8 cellular contexts compared by ENCODE assay signal in the genomic region with DNA sequence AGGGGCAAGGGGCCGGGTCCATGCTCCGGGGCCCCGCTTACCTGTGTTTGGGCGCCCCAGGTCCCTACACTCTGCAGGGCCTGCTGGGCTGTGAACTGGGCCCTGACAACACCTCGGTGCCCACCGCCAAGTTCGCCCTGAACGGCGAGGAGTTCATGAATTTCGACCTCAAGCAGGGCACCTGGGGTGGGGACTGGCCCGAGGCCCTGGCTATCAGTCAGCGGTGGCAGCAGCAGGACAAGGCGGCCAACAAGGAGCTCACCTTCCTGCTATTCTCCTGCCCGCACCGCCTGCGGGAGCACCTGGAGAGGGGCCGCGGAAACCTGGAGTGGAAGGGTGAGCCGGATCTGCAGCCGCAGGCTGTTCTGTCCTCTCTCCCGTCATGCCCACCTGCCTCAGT. TPM values are rescaled to one million over a fixed set of nuclear protein-coding genes. Genes with fewer than 3 reads are reported as not detected.
A peak's percentile ranks its signal among the peaks of the same experiment; 100 is the strongest.
DNase-seq lines count a peak whose midpoint lies in the region; ATAC-seq and TF ChIP-seq lines count a peak whose summit lies in the region.
"Had no signal": no experiment of that assay in that cellular context is flagged by ENCODE, and none has a peak within 500 bp of the region (broad histone marks: within the 10 kb centered on the region; RNA-seq: fewer than 3 reads in every experiment).

No MANE protein-coding gene starts in this region.

- peak overlapping the region in 7 of 59 donors; percentile 8 to 85 (median 78) for H3K27ac ChIP-seq in dorsolateral prefrontal cortex
- H3K27ac ChIP-seq in skeletal muscle tissue (ENCODE audit: low read depth, low read length) = no peak overlapping the region
- H3K27ac ChIP-seq: SJSA1 had no signal

- H3K27me3 ChIP-seq in dorsolateral prefrontal cortex (peaks cover 0 to 21% (median 6%) of the 10 kb centered on the region in 45 donors), skeletal muscle tissue (ENCODE audit: control insufficient read depth in 3 of 3, insufficient read depth in 3 of 3, low read length in 3 of 3) (no peaks in the 10 kb centered on the region)
- H3K27me3 ChIP-seq: SJSA1 had no signal

- H3K9ac ChIP-seq in skeletal muscle tissue (ENCODE audit: low read depth in 1 of 3, low read length in 3 of 3) = peak overlapping the region; percentile 48 to 89 (median 54)

- intact Hi-C loops in dorsolateral prefrontal cortex (cut with DNase I) = no loop called here

- peak overlapping the region in 37 of 59 donors; percentile 0 to 72 (median 61) for H3K4me3 ChIP-seq in dorsolateral prefrontal cortex
- H3K4me3 ChIP-seq in skeletal muscle tissue (ENCODE audit: low read length in 3 of 3) = peak overlapping the region in 2 of 3 donors; percentile 81 to 84
- H3K4me3 ChIP-seq: SJSA1 had no signal

- H3K36me3 ChIP-seq in skeletal muscle tissue (ENCODE audit: control insufficient read depth in 3 of 3, insufficient read depth in 3 of 3, low read length in 3 of 3) = peaks cover 0 to 2% (median 0%) of the 10 kb centered on the region in 3 donors
- H3K36me3 ChIP-seq: SJSA1 had no signal

- H3K9me3 ChIP-seq in skeletal muscle tissue (ENCODE audit: control insufficient read depth in 3 of 3, low read length in 3 of 3) = no peaks in the 10 kb centered on the region
- H3K9me3 ChIP-seq: SJSA1 had no signal

- DNase-seq in NCI-H1417 (lab: John Stamatoyannopoulos, UW) (peak; percentile 33 to 54 (median 48)), NCI-H1417 treated with DMSO at 0.1 percent for 48 hours (lab: John Stamatoyannopoulos, UW) (no peak), dorsolateral prefrontal cortex (no peak)

- no peak for TF ChIP-seq CTCF in dorsolateral prefrontal cortex (IDR thresholded peaks at IDR 0.05 in 54 of 56, conservative IDR thresholded peaks at IDR 0.05 in 2 of 56; ENCODE audit: low read depth in 1 of 56, partially characterized antibody in 56 of 56)

- peaks cover 14 to 20% (median 19%) of the 10 kb centered on the region in 3 donors for H3K4me1 ChIP-seq in skeletal muscle tissue (ENCODE audit: control insufficient read depth in 3 of 3, insufficient read depth in 3 of 3, low read length in 3 of 3)

- ATAC-seq in HG03457 (IDR thresholded peaks at IDR 0.05; ENCODE audit: unreplicated experiment) (no peak), GM18858 (IDR thresholded peaks at IDR 0.05; ENCODE audit: unreplicated experiment) (no peak)

RNA-seq across cellular contexts. Expression of gene FCGRT, which starts 1.7 kb away (rescaled TPM):
- total RNA-seq in dorsolateral prefrontal cortex (100 to 1,000 TPM in 1 of 120 experiments, 10 to 100 TPM in 119; 22.6 to 101 (median 43.4) TPM), skeletal muscle tissue (114 TPM)

RNA-seq across cellular contexts. Expression of gene RCN3, which starts 13.7 kb away (rescaled TPM):
- total RNA-seq in dorsolateral prefrontal cortex (10 to 100 TPM in 49 of 120 experiments, 1 to 10 TPM in 71; 3.0 to 19.9 (median 9.2) TPM), skeletal muscle tissue (48.5 TPM)
- total RNA-seq: A172 had no signal

RNA-seq across cellular contexts. Expression of gene RPS11, which starts 17.9 kb away (rescaled TPM):
- total RNA-seq in dorsolateral prefrontal cortex (100 to 1,000 TPM; 410 to 765 (median 576) TPM), skeletal muscle tissue (5,888 TPM)

RNA-seq across cellular contexts. Expression of gene RPL13A, which starts 26.7 kb away (rescaled TPM):
- 1,000 to 10,000 TPM in 7 of 120 experiments, 100 to 1,000 TPM in 113; 564 to 1,173 (median 771) TPM for total RNA-seq in dorsolateral prefrontal cortex
- total RNA-seq in skeletal muscle tissue = 4,175 TPM

RNA-seq across cellular contexts. Expression of gene FLT3LG, which starts 40.1 kb away (rescaled TPM):
- total RNA-seq in dorsolateral prefrontal cortex (10 to 100 TPM in 2 of 120 experiments, 1 to 10 TPM in 118; 1.7 to 11.9 (median 4.6) TPM), skeletal muscle tissue (0.52 TPM)

Comparison
In these comparisons a context has a peak if more than half of its experiments do, and no peak if none do; other contexts are left out.
1. DNase-seq: peak in NCI-H1417 (3 of 3); none in NCI-H1417 treated with DMSO at 0.1 percent for 48 hours (single experiment) and dorsolateral prefrontal cortex (0 of 10).